18 cellular contexts compared by ENCODE assay signal in the genomic region with DNA sequence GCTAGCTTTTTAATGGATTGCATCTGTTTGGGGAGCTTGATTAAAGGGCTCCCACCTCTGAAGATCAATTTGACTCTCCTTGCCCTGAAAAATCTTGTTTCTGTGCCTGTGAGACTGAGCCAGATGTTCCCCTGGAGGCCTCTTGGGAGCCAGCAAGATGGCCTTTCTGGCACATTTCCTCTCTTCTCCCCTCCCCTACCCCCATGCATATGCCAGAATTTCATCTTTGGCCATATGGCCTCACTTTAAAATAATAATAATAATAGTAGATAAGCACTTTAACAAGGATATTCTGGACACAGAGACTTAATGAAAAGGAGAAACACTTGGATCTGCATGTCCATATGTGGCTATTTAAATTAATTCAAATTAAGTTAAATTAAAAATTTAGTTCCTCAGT.
"Had no signal": no experiment of that assay in that cellular context is flagged by ENCODE, and none has a peak within 500 bp of the region (broad histone marks: within the 10 kb centered on the region; RNA-seq: fewer than 3 reads in every experiment).

No MANE protein-coding gene starts in this region.

- DNase-seq: activated CD4-positive, alpha-beta T cell treated with anti-CD3 and anti-CD28 coated beads for 4 hours; activated CD4-positive, alpha-beta T cell treated with anti-CD3 and anti-CD28 coated beads, Interleukin-2, amount 50 U/mL, for 4 hours; activated naive CD4-positive, alpha-beta T cell; activated T-cell treated with anti-CD3 and anti-CD28 coated beads for 4 hours; activated T-cell treated with anti-CD3 and anti-CD28 coated beads, Interleukin-2, amount 50 U/mL, for 72 hours; central memory CD4-positive, alpha-beta T cell; head of caudate nucleus; hippocampal formation; left cardiac atrium; left ventricle myocardium superior; mucosa of descending colon; right lobe of liver; stimulated activated CD4-positive, alpha-beta T cell treated with anti-CD3 and anti-CD28 coated beads, Interleukin-12 subunit alpha, Interleukin-12 subunit beta, amount 100 ng/mL, for 4 hours; stimulated activated CD4-positive, alpha-beta T cell treated with anti-CD3 and anti-CD28 coated beads, Interleukin-4, amount 100 ng/mL, for 1 hour; uterus had no signal

- ATAC-seq: activated naive CD4-positive, alpha-beta T cell treated with anti-CD3 and anti-CD28 coated beads, Interleukin-2, amount 50 U/mL, for 72 hours; activated T-cell treated with anti-CD3 and anti-CD28 coated beads, Interleukin-2, amount 50 U/mL, for 72 hours; gastroesophageal sphincter; left cardiac atrium; left ventricle myocardium superior; mucosa of descending colon; right lobe of liver; stimulated activated effector memory CD8-positive, alpha-beta T cell treated with anti-CD3 and anti-CD28 coated beads, Interleukin-12 subunit alpha, Interleukin-12 subunit beta, amount 100 ng/mL, for 72 hours had no signal
